13 cellular contexts compared by ENCODE assay signal in genomic region chr14:22820731-22821130, GRCh38. TPM values are rescaled to one million over a fixed set of nuclear protein-coding genes. Genes with fewer than 3 reads are reported as not detected.
DNase-seq lines count a peak whose midpoint lies in the region; ATAC-seq, FAIRE-seq and TF ChIP-seq lines count a peak whose summit lies in the region.
"Had no signal": no experiment of that assay in that cellular context is flagged by ENCODE, and none has a peak within 500 bp of the region (broad histone marks: within the 10 kb centered on the region; RNA-seq: fewer than 3 reads in every experiment).

No MANE protein-coding gene starts in this region.

- H3K9me2 ChIP-seq in hepatocyte (replicated peaks; ENCODE audit: insufficient read depth), result no peaks in the 10 kb centered on the region

- no peak overlapping the region for H3K4ac ChIP-seq in H9 (ENCODE audit: low read depth, low read length)

- FAIRE-seq in small intestine (lab: Jason Lieb, UNC), result no peak
- FAIRE-seq: TTC549 had no signal

- H3K56ac ChIP-seq in H9 (ENCODE audit: insufficient read length, low read depth, low read length), result no peak overlapping the region

- H3K9ac ChIP-seq in HUES48 (ENCODE audit: low read depth, low read length), result no peak overlapping the region
- no peak overlapping the region for H3K9ac ChIP-seq in H9 (ENCODE audit: extremely low read depth, insufficient read length, low read length)

- no peak overlapping the region for H2BK120ac ChIP-seq in H9 (ENCODE audit: low read depth, low read length, poor library complexity, severe bottlenecking)

- H3K9me3 ChIP-seq in HUES48 (ENCODE audit: control insufficient read depth, insufficient read depth, low read length), result no peaks in the 10 kb centered on the region
- H3K9me3 ChIP-seq in hepatocyte (ENCODE audit: low read depth), result no peaks in the 10 kb centered on the region
- no peaks in the 10 kb centered on the region for H3K9me3 ChIP-seq in small intestine (ENCODE audit: control insufficient read depth, low read depth)
- H3K9me3 ChIP-seq in H9 (ENCODE audit: control insufficient read depth, low read depth, low read length), result no peaks in the 10 kb centered on the region

- H3K4me3 Mint-ChIP-seq in H9, result peak overlapping the region in 1 of 2 experiments; percentile 86; a peak in 1 of 5 replicates

- H2BK5ac ChIP-seq in H9 (ENCODE audit: insufficient read length, low read length), result no peak overlapping the region

- no peak overlapping the region for H4K91ac ChIP-seq in H9 (ENCODE audit: insufficient read length, low read depth, low read length)

- no peak overlapping the region for H4K5ac ChIP-seq in H9 (ENCODE audit: insufficient read length, low read depth, low read length)

- H3K18ac ChIP-seq in H9 (ENCODE audit: insufficient read length, low read depth, low read length), result no peak overlapping the region

- no peaks in the 10 kb centered on the region for H4K20me1 ChIP-seq in hepatocyte (ENCODE audit: insufficient read depth, poor library complexity, severe bottlenecking)
- H4K20me1 ChIP-seq in H9 (ENCODE audit: control insufficient read depth, insufficient read depth, insufficient read length), result no peaks in the 10 kb centered on the region

- H2BK12ac ChIP-seq in H9 (ENCODE audit: insufficient read length, low read depth, low read length), result no peak overlapping the region

- ATAC-seq in GM21619 (IDR thresholded peaks at IDR 0.05; ENCODE audit: unreplicated experiment) (no peak), HG03159 (IDR thresholded peaks at IDR 0.05; ENCODE audit: unreplicated experiment) (no peak)

- H3K4me3 ChIP-seq in HUES48 (ENCODE audit: low read depth, low read length) (peak overlapping the region; percentile 84; the same call in 1 of the 2 replicates), hepatocyte (no peak overlapping the region), small intestine (ENCODE audit: low read depth in 1 of 2, low read length in 2 of 2) (peak overlapping the region in 1 of 2 donors; percentile 38)

- peak overlapping the region; percentile 70 for H3K4me2 ChIP-seq in hepatocyte
- H3K4me2 ChIP-seq in H9 (ENCODE audit: insufficient read depth, insufficient read length, low read length), result no peak overlapping the region

- peaks cover 41% of the 10 kb centered on the region for H3K4me1 ChIP-seq in HUES48 (ENCODE audit: control insufficient read depth, insufficient read depth, low read length)
- H3K4me1 ChIP-seq in hepatocyte (ENCODE audit: insufficient read depth), result peaks cover 61% of the 10 kb centered on the region
- H3K4me1 ChIP-seq in small intestine (ENCODE audit: control insufficient read depth in 2 of 2, insufficient read depth in 1 of 2, low read depth in 1 of 2, low read length in 1 of 2), result peaks cover 3% of the 10 kb centered on the region in 2 donors
- H3K4me1 ChIP-seq in H9 (ENCODE audit: insufficient read depth, low read length), result peaks cover 13% of the 10 kb centered on the region

- peak overlapping the region; percentile 94 for H3K27ac ChIP-seq in HUES48 (ENCODE audit: low read depth, low read length)
- peak overlapping the region; percentile 99 for H3K27ac ChIP-seq in hepatocyte
- H3K27ac ChIP-seq in small intestine (ENCODE audit: low read depth in 1 of 2, low read length in 1 of 2), result peak overlapping the region; percentile 96 to 100
- H3K27ac ChIP-seq in H9 (ENCODE audit: insufficient read length, low read depth, low read length), result no peak overlapping the region

- H2BK20ac ChIP-seq in H9 (ENCODE audit: low read depth, low read length, poor library complexity, severe bottlenecking), result no peak overlapping the region

- no peak overlapping the region for H3T11ph ChIP-seq in H9 (ENCODE audit: low read length)

- DNase-seq in RPMI7951 (ENCODE audit: low read depth), result peak; percentile 43
- DNase-seq in hepatocyte (ENCODE audit: low spot score), result no peak
- no peak for DNase-seq in small intestine
- DNase-seq in Ammon's horn (ENCODE audit: low spot score), result no peak
- DNase-seq in H9, result no peak
- DNase-seq: activated gamma-delta T cell treated with Interleukin-2 at 50 U/mL for 16 hours, NCI-H1436 treated with DMSO at 0.1 percent for 48 hours, nephron progenitor cell had no signal

- H3K23me2 ChIP-seq in H9 (ENCODE audit: insufficient read length, low read depth, low read length, poor library complexity, severe bottlenecking), result peaks cover 9% of the 10 kb centered on the region

- H3K4me1 Mint-ChIP-seq in H9, result peaks cover 48 to 56% of the 10 kb centered on the region in 2 experiments

- no peak for TF ChIP-seq CTCF in hepatocyte (IDR thresholded peaks at IDR 0.05; ENCODE audit: poor library complexity)
- no peak for TF ChIP-seq CTCF in H9 (conservative IDR thresholded peaks at IDR 0.05)

- no peak overlapping the region for H2BK15ac ChIP-seq in H9 (ENCODE audit: low read depth, low read length)

- no peaks in the 10 kb centered on the region for H3K36me3 ChIP-seq in HUES48 (ENCODE audit: control insufficient read depth, insufficient read depth, low read length)
- H3K36me3 ChIP-seq in hepatocyte (replicated peaks; ENCODE audit: insufficient read depth, low read depth), result no peaks in the 10 kb centered on the region
- H3K36me3 ChIP-seq in small intestine (ENCODE audit: control insufficient read depth in 2 of 2, insufficient read depth in 2 of 2, low read length in 2 of 2), result no peaks in the 10 kb centered on the region

- 66% methylated on average over 1 of the region's 1 CpG for WGBS in hepatocyte (ENCODE audit: low lambda C conversion rate, missing lambda C conversion rate)
- WGBS in small intestine, 3 donors, result 17 to 69% (median 37%) methylated on average over 1 of the region's 1 CpG
- WGBS in H9 (ENCODE audit: extremely low coverage, insufficient read length, low lambda C conversion rate), result no CpG with 5 or more reads among the region's 1 CpG

- H4K8ac ChIP-seq in H9 (replicated peaks; ENCODE audit: insufficient read length, low read depth, low read length), result no peak overlapping the region

- H3K23ac ChIP-seq in H9 (ENCODE audit: insufficient read length, low read depth, low read length), result no peak overlapping the region

- no peak overlapping the region for H3K14ac ChIP-seq in H9 (ENCODE audit: insufficient read depth, low read length)

- 0 out of 2 replicates have a peak, but pooled peaks cover 5% of the 10 kb centered on the region for H3K27me3 ChIP-seq in HUES48 (ENCODE audit: control insufficient read depth, insufficient read depth, low read length)
- H3K27me3 ChIP-seq in hepatocyte, result no peaks in the 10 kb centered on the region
- H3K27me3 ChIP-seq in small intestine (ENCODE audit: control insufficient read depth in 2 of 2, insufficient read depth in 2 of 2, low read length in 2 of 2), result no peaks in the 10 kb centered on the region
- no peaks in the 10 kb centered on the region for H3K27me3 ChIP-seq in H9 (ENCODE audit: insufficient read depth, low read length)

- H3K27me3 Mint-ChIP-seq in H9 (ENCODE audit: low read depth), result peaks cover 4% of the 10 kb centered on the region

- H2AFZ ChIP-seq in hepatocyte, result no peak overlapping the region
- no peak overlapping the region for H2AFZ ChIP-seq in H9 (ENCODE audit: low read length)

- no peak overlapping the region for H2AK5ac ChIP-seq in H9 (ENCODE audit: insufficient read length, low read length)

- H3K36me3 Mint-ChIP-seq in H9 (ENCODE audit: insufficient read depth in 1 of 3, low read depth in 3 of 3), result no peaks in the 10 kb centered on the region; a peak in 1 of 7 replicates
- H3K36me3 Mint-ChIP-seq: brain had no signal

- H3K27ac Mint-ChIP-seq in H9, result no peak overlapping the region

- H3K9me3 Mint-ChIP-seq in H9, result no peaks in the 10 kb centered on the region; a peak in 1 of 5 replicates
- H3K9me3 Mint-ChIP-seq: brain, nephron progenitor cell had no signal

- no peaks in the 10 kb centered on the region for H3K79me1 ChIP-seq in H9 (ENCODE audit: insufficient read depth, low read depth, low read length, poor library complexity, severe bottlenecking)

- H3K79me2 ChIP-seq in hepatocyte, result no peaks in the 10 kb centered on the region
- no peaks in the 10 kb centered on the region for H3K79me2 ChIP-seq in H9 (ENCODE audit: insufficient read depth, low read length)

RNA-seq across cellular contexts. Expression of gene SLC7A7, which starts 5.5 kb away (rescaled TPM):
- total RNA-seq in RPMI7951 (2014; rRNA removed; shearing (Covaris generic)), result 2.2 and 2.5 TPM in 2 replicates
- total RNA-seq in hepatocyte, result 337 and 381 TPM in 2 replicates
- polyA plus RNA-seq in hepatocyte, result 169 and 206 TPM in 2 replicates
- polyA plus RNA-seq in small intestine, result 100 to 1,000 TPM in 2 of 3 donors, 10 to 100 TPM in 1; 52.9 to 355 (median 218) TPM
- 2.5 and 3.1 TPM in 2 replicates for total RNA-seq in H9 (2021)

RNA-seq across cellular contexts. Expression of gene MRPL52, which starts 9.0 kb away (rescaled TPM):
- total RNA-seq in RPMI7951 (2014; rRNA removed; shearing (Covaris generic)), result 93.9 and 100 TPM in 2 replicates
- total RNA-seq in hepatocyte (50.6 and 164 TPM in 2 replicates), H9 (2021) (174 and 190 TPM in 2 replicates)
- polyA plus RNA-seq in hepatocyte (214 and 227 TPM in 2 replicates), small intestine (100 to 1,000 TPM; 117 to 164 (median 147) TPM)

RNA-seq across cellular contexts. Expression of gene MMP14, which starts 15.7 kb away (rescaled TPM):
- total RNA-seq in RPMI7951 (2014; rRNA removed; shearing (Covaris generic)), result 613 and 718 TPM in 2 replicates
- total RNA-seq in hepatocyte (122 and 160 TPM in 2 replicates), H9 (2021) (56.5 and 60.3 TPM in 2 replicates)
- polyA plus RNA-seq in hepatocyte (17.1 and 21.4 TPM in 2 replicates), small intestine (100 to 1,000 TPM in 1 of 3 donors, 10 to 100 TPM in 1, 1 to 10 TPM in 1; 6.9 to 105 (median 16.8) TPM)

RNA-seq across cellular contexts. Expression of gene LRP10, which starts 50.8 kb away (rescaled TPM):
- total RNA-seq in RPMI7951 (2014; rRNA removed; shearing (Covaris generic)), result 41.9 and 44.9 TPM in 2 replicates
- total RNA-seq in hepatocyte, result 34.4 and 56.2 TPM in 2 replicates
- 92.7 and 117 TPM in 2 replicates for polyA plus RNA-seq in hepatocyte
- polyA plus RNA-seq in small intestine, result 10 to 100 TPM; 19.7 to 87.3 (median 28.4) TPM
- 12.7 and 13.3 TPM in 2 replicates for total RNA-seq in H9 (2021)

RNA-seq across cellular contexts. Expression of gene OXA1L, which starts 54.2 kb away (rescaled TPM):
- total RNA-seq in RPMI7951 (2014; rRNA removed; shearing (Covaris generic)), result 82.8 and 106 TPM in 2 replicates
- 88.1 and 107 TPM in 2 replicates for total RNA-seq in hepatocyte
- polyA plus RNA-seq in hepatocyte, result 59.4 and 64.3 TPM in 2 replicates
- 100 to 1,000 TPM; 101 to 120 (median 115) TPM for polyA plus RNA-seq in small intestine
- total RNA-seq in H9 (2021), result 115 and 128 TPM in 2 replicates

Comparison
In these comparisons a context has a peak if more than half of its experiments do, and no peak if none do; other contexts are left out.
1. RNA of gene SLC7A7, which starts 5.5 kb away (total RNA-seq): 337 to 381 TPM in hepatocyte; 2.5 to 3.1 TPM in H9 and 2.2 to 2.5 TPM in RPMI7951; every median in the first group is over 10 times any median in the second.